In genomic region chr1:235822685-235823084, GRCh38 we compare ENCODE assay signal across 19 cellular contexts.
"Had no signal": no experiment of that assay in that cellular context is flagged by ENCODE, and none has a peak within 500 bp of the region (broad histone marks: within the 10 kb centered on the region; RNA-seq: fewer than 3 reads in every experiment).

No MANE protein-coding gene starts in this region.

- ATAC-seq: activated CD8-positive, alpha-beta memory T cell treated with anti-CD3 and anti-CD28 coated beads, Interleukin-2, amount 10 ng/mL, durations not matched to agents 7 days and 5 days; activated T-cell treated with anti-CD3 and anti-CD28 coated beads, Interleukin-2, amount 50 U/mL, for 4 hours; mucosa of descending colon; stimulated activated naive CD8-positive, alpha-beta T cell treated with anti-CD3 and anti-CD28 coated beads, Interleukin-15, Interleukin-2, amounts not matched to agents 100 U/mL and 50 U/mL, for 24 hours; upper lobe of right lung had no signal

- H3K4me1 Mint-ChIP-seq: activated CD8-positive, alpha-beta memory T cell treated with anti-CD3 and anti-CD28 coated beads, Interleukin-2, amount 10 ng/mL, durations not matched to agents 7 days and 5 days; nephron had no signal

- H3K36me3 ChIP-seq: breast epithelium had no signal

- H3K4me1 ChIP-seq: breast epithelium, upper lobe of right lung had no signal

- H3K4me3 ChIP-seq: breast epithelium, mucosa of descending colon, sigmoid colon, upper lobe of right lung had no signal

- H3K27ac ChIP-seq: breast epithelium, sigmoid colon, upper lobe of right lung had no signal

- FAIRE-seq: endothelial cell of umbilical vein, islet of Langerhans had no signal

- H3K4me3 Mint-ChIP-seq: activated CD8-positive, alpha-beta memory T cell treated with anti-CD3 and anti-CD28 coated beads, Interleukin-2, amount 10 ng/mL, durations not matched to agents 7 days and 5 days; activated naive CD8-positive, alpha-beta T cell treated with anti-CD3 and anti-CD28 coated beads, Interleukin-2, amount 10 ng/mL, durations not matched to agents 7 days and 5 days; activated T-cell treated with anti-CD3 and anti-CD28 coated beads, Interleukin-2, amount 50 U/mL, for 4 hours; nephron had no signal

- H3K9me3 Mint-ChIP-seq: activated naive CD8-positive, alpha-beta T cell treated with anti-CD3 and anti-CD28 coated beads, Interleukin-2, amount 10 ng/mL, durations not matched to agents 7 days and 5 days; activated T-cell treated with anti-CD3 and anti-CD28 coated beads, Interleukin-2, amount 50 U/mL, for 4 hours; nephron had no signal

- DNase-seq: activated CD4-positive, alpha-beta T cell treated with anti-CD3 and anti-CD28 coated beads for 1 hour; activated CD4-positive, alpha-beta T cell treated with anti-CD3 and anti-CD28 coated beads, Interleukin-2, amount 50 U/mL, for 48 hours; activated CD8-positive, alpha-beta memory T cell treated with anti-CD3 and anti-CD28 coated beads, Interleukin-2, amount 10 ng/mL, durations not matched to agents 7 days and 5 days; activated gamma-delta T cell; activated naive CD8-positive, alpha-beta T cell treated with anti-CD3 and anti-CD28 coated beads, Interleukin-2, amount 10 ng/mL, durations not matched to agents 7 days and 5 days; activated T-cell treated with anti-CD3 and anti-CD28 coated beads, Interleukin-2, amount 50 U/mL, for 4 hours; aorta; head of caudate nucleus; mucosa of descending colon; sigmoid colon; stimulated activated CD4-positive, alpha-beta T cell treated with anti-CD3 and anti-CD28 coated beads, Interleukin-2, amount 100 ng/mL, for 48 hours; stimulated activated CD8-positive, alpha-beta memory T cell treated with anti-CD3 and anti-CD28 coated beads, Interleukin-4, amount 100 ng/mL, for 48 hours; stimulated activated naive CD8-positive, alpha-beta T cell treated with anti-CD3 and anti-CD28 coated beads, Interleukin-15, Interleukin-2, amounts not matched to agents 100 U/mL and 50 U/mL, for 24 hours; T-helper 9 cell; upper lobe of right lung had no signal

- H3K27me3 Mint-ChIP-seq: activated CD8-positive, alpha-beta memory T cell treated with anti-CD3 and anti-CD28 coated beads, Interleukin-2, amount 10 ng/mL, durations not matched to agents 7 days and 5 days; activated naive CD8-positive, alpha-beta T cell treated with anti-CD3 and anti-CD28 coated beads, Interleukin-2, amount 10 ng/mL, durations not matched to agents 7 days and 5 days had no signal

- H3K27me3 ChIP-seq: breast epithelium, sigmoid colon, upper lobe of right lung had no signal

- H3K27ac Mint-ChIP-seq: activated CD8-positive, alpha-beta memory T cell treated with anti-CD3 and anti-CD28 coated beads, Interleukin-2, amount 10 ng/mL, durations not matched to agents 7 days and 5 days; activated naive CD8-positive, alpha-beta T cell treated with anti-CD3 and anti-CD28 coated beads, Interleukin-2, amount 10 ng/mL, durations not matched to agents 7 days and 5 days; nephron had no signal

- H3K9me3 ChIP-seq: breast epithelium, mucosa of descending colon, sigmoid colon, upper lobe of right lung had no signal
